In the genomic region with DNA sequence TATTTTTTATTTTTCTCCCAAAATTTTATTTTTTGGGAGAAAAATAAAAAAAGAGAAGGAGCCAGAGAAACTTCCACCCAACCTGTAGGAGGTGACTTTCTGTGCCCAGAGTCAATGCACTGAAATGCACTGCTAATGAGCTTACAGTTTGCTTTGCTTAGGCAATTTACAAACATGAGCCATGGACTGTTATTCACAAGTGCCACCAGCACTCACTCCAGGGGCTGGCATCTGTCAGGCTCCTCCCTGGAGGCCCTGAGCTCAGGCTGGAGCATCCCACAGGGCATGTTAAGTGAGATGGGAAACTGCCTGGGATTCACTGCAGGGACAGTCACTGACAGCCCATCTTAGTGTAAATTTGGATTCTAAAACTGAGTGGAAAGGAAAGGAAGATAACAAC, we compare ENCODE assay signal across 18 cellular contexts.
"Had no signal": no experiment of that assay in that cellular context is flagged by ENCODE, and none has a peak within 500 bp of the region (broad histone marks: within the 10 kb centered on the region; RNA-seq: fewer than 3 reads in every experiment).

No MANE protein-coding gene starts in this region.

- H3K36me3 ChIP-seq: tibial artery had no signal

- ATAC-seq: activated CD8-positive, alpha-beta T cell treated with anti-CD3 and anti-CD28 coated beads, Interleukin-2, amount 10 ng/mL, durations not matched to agents 7 days and 5 days; activated naive CD4-positive, alpha-beta T cell treated with anti-CD3 and anti-CD28 coated beads, Interleukin-2, amount 50 U/mL, for 72 hours; mucosa of descending colon; naive thymus-derived CD4-positive, alpha-beta T cell; stimulated activated memory B cell treated with anti-CD40 and anti-IgM and Interleukin-4, amounts not matched to agents 10 μg/mL and 1 μg/mL and 100 μg/mL, for 72 hours had no signal

- H3K9me3 Mint-ChIP-seq: activated naive CD4-positive, alpha-beta T cell treated with anti-CD3 and anti-CD28 coated beads, Interleukin-2, amount 50 U/mL, for 72 hours; naive thymus-derived CD4-positive, alpha-beta T cell; stimulated activated memory B cell treated with anti-CD40 and anti-IgM and Interleukin-4, amounts not matched to agents 10 μg/mL and 1 μg/mL and 100 μg/mL, for 72 hours had no signal

- H3K27me3 ChIP-seq: dorsolateral prefrontal cortex, hepatocyte, tibial artery had no signal

- H3K4me3 ChIP-seq: dorsolateral prefrontal cortex, hepatocyte, mucosa of descending colon, tibial artery had no signal

- H3K4me2 ChIP-seq: hepatocyte had no signal

- H3K27ac Mint-ChIP-seq: activated CD4-positive, alpha-beta T cell treated with anti-CD3 and anti-CD28 coated beads, Interleukin-2, amount 10 ng/mL, durations not matched to agents 24 days and 14 days; activated CD8-positive, alpha-beta T cell treated with anti-CD3 and anti-CD28 coated beads, Interleukin-2, amount 10 ng/mL, durations not matched to agents 7 days and 5 days; activated naive CD4-positive, alpha-beta T cell treated with anti-CD3 and anti-CD28 coated beads, Interleukin-2, amount 50 U/mL, for 72 hours; naive thymus-derived CD4-positive, alpha-beta T cell; stimulated activated memory B cell treated with anti-CD40 and anti-IgM and Interleukin-4, amounts not matched to agents 10 μg/mL and 1 μg/mL and 100 μg/mL, for 72 hours had no signal

- H3K4me3 Mint-ChIP-seq: activated CD4-positive, alpha-beta T cell treated with anti-CD3 and anti-CD28 coated beads, Interleukin-2, amount 10 ng/mL, durations not matched to agents 24 days and 14 days; activated CD8-positive, alpha-beta T cell treated with anti-CD3 and anti-CD28 coated beads, Interleukin-2, amount 10 ng/mL, durations not matched to agents 7 days and 5 days; naive thymus-derived CD4-positive, alpha-beta T cell; stimulated activated memory B cell treated with anti-CD40 and anti-IgM and Interleukin-4, amounts not matched to agents 10 μg/mL and 1 μg/mL and 100 μg/mL, for 72 hours had no signal

- H3K4me1 ChIP-seq: parathyroid adenoma, tibial artery had no signal

- H3K9me3 ChIP-seq: mucosa of descending colon, tibial artery had no signal

- H3K9ac ChIP-seq: parathyroid adenoma had no signal

- H2AFZ ChIP-seq: hepatocyte, parathyroid adenoma had no signal

- DNase-seq: activated CD4-positive, alpha-beta T cell treated with anti-CD3 and anti-CD28 coated beads, Interleukin-2, amount 10 ng/mL, durations not matched to agents 24 days and 14 days; activated CD4-positive, CD25-positive, alpha-beta regulatory T cell; activated CD8-positive, alpha-beta memory T cell treated with anti-CD3 and anti-CD28 coated beads, Interleukin-2, amount 50 U/mL, for 4 hours; activated CD8-positive, alpha-beta T cell treated with anti-CD3 and anti-CD28 coated beads, Interleukin-2, amount 10 ng/mL, durations not matched to agents 7 days and 5 days; activated gamma-delta T cell; activated T-cell treated with anti-CD3 and anti-CD28 coated beads, Interleukin-2, amount 50 U/mL, for 48 hours; dorsolateral prefrontal cortex; erythroblast; islet precursor cell; mucosa of descending colon; naive thymus-derived CD4-positive, alpha-beta T cell; stimulated activated CD4-positive, alpha-beta T cell treated with anti-CD3 and anti-CD28 coated beads, Interleukin-12 subunit alpha, Interleukin-12 subunit beta, amount 100 ng/mL, for 4 hours; stimulated activated CD4-positive, alpha-beta T cell treated with anti-CD3 and anti-CD28 coated beads, Interleukin-2, amount 100 ng/mL, for 24 hours; tibial artery had no signal

- H3K27me3 Mint-ChIP-seq: activated CD4-positive, alpha-beta T cell treated with anti-CD3 and anti-CD28 coated beads, Interleukin-2, amount 10 ng/mL, durations not matched to agents 24 days and 14 days; naive thymus-derived CD4-positive, alpha-beta T cell; stimulated activated memory B cell treated with anti-CD40 and anti-IgM and Interleukin-4, amounts not matched to agents 10 μg/mL and 1 μg/mL and 100 μg/mL, for 72 hours had no signal

- H3K27ac ChIP-seq: dorsolateral prefrontal cortex, hepatocyte, parathyroid adenoma, tibial artery had no signal

- H3K79me2 ChIP-seq: hepatocyte, parathyroid adenoma had no signal

- H3K4me1 Mint-ChIP-seq: activated CD4-positive, alpha-beta T cell treated with anti-CD3 and anti-CD28 coated beads, Interleukin-2, amount 10 ng/mL, durations not matched to agents 24 days and 14 days; naive thymus-derived CD4-positive, alpha-beta T cell; stimulated activated memory B cell treated with anti-CD40 and anti-IgM and Interleukin-4, amounts not matched to agents 10 μg/mL and 1 μg/mL and 100 μg/mL, for 72 hours had no signal
